ENCODE assay signal across 1 cellular context in genomic region chr19:10752237-10752912, GRCh38.
TF ChIP-seq lines count a peak whose summit lies in the region.

No MANE protein-coding gene starts in this region.

TF ChIP-seq in K562, 482 proteins besides CTCF, POLR2A, EP300 and RAD21 (continued from another document):
- TF ChIP-seq POLR2G (IDR thresholded peaks at IDR 0.05; ENCODE audit: low read depth, low read length) (peak; percentile 32; the same call in 1 of the 2 replicates), KDM1A (IDR thresholded peaks at IDR 0.05) (peak in 1 of 2 experiments; percentile 39; a peak in 1 of 4 replicates), ZNF224 (CRISPR knock-in tag; IDR thresholded peaks at IDR 0.05) (no peak), SAFB2 (IDR thresholded peaks at IDR 0.05; ENCODE audit: borderline replicate concordance, low read depth, low read length, severe bottlenecking) (no peak), RBM14 (IDR thresholded peaks at IDR 0.05; ENCODE audit: borderline replicate concordance, insufficient read depth, low read depth, low read length) (no peak)
